ENCODE assay signal across 10 cellular contexts in genomic region chrX:37746268-37746931, GRCh38. TPM values are rescaled to one million over a fixed set of nuclear protein-coding genes. Genes with fewer than 3 reads are reported as not detected.
A peak's percentile ranks its signal among the peaks of the same experiment; 100 is the strongest.
DNase-seq lines count a peak whose midpoint lies in the region; ATAC-seq, FAIRE-seq and TF ChIP-seq lines count a peak whose summit lies in the region.
"Had no signal": no experiment of that assay in that cellular context is flagged by ENCODE, and none has a peak within 500 bp of the region (broad histone marks: within the 10 kb centered on the region; RNA-seq: fewer than 3 reads in every experiment).

No MANE protein-coding gene starts in this region.

- H3K14ac ChIP-seq in mesenchymal stem cell (ENCODE audit: low read length in 2 of 2), result no peak overlapping the region

- H4K8ac ChIP-seq in mesenchymal stem cell (ENCODE audit: low read length), result no peak overlapping the region

- H2AK5ac ChIP-seq in mesenchymal stem cell (ENCODE audit: low read length, severe bottlenecking), result no peak overlapping the region

- no peak overlapping the region for H3K23ac ChIP-seq in mesenchymal stem cell (ENCODE audit: low read length in 2 of 2)

- H3K4me3 ChIP-seq in mesenchymal stem cell (ENCODE audit: insufficient read depth in 1 of 2, low read depth in 1 of 2, low read length in 2 of 2), result no peak overlapping the region
- H3K4me3 ChIP-seq in dorsolateral prefrontal cortex, result no peak overlapping the region
- H3K4me3 ChIP-seq: heart right ventricle had no signal

- no peak overlapping the region for H3K4ac ChIP-seq in mesenchymal stem cell (ENCODE audit: low read depth in 1 of 2, low read length in 2 of 2)

- H3K18ac ChIP-seq in mesenchymal stem cell (ENCODE audit: low read depth in 1 of 2, low read length in 2 of 2), result no peak overlapping the region

- H2BK5ac ChIP-seq in mesenchymal stem cell (ENCODE audit: low read depth, low read length, poor library complexity, severe bottlenecking), result no peak overlapping the region

- intact Hi-C loops in dorsolateral prefrontal cortex (cut with DNase I), result loop anchor here (5.0 to 10.0 kb wide), 3 partner anchors 76 to 428 kb away; no protein-coding TSS in a partner anchor

- no peak overlapping the region for H4K91ac ChIP-seq in mesenchymal stem cell (ENCODE audit: low read length)

- peaks cover 4% of the 10 kb centered on the region for H3K4me1 ChIP-seq in mesenchymal stem cell (ENCODE audit: control insufficient read depth, insufficient read depth, low read depth, low read length)

- DNase-seq in activated CD8-positive, alpha-beta memory T cell treated with anti-CD3 and anti-CD28 coated beads for 24 hours, result peak; percentile 71
- DNase-seq in activated CD8-positive, alpha-beta memory T cell treated with anti-CD3 and anti-CD28 coated beads, Interleukin-2, amount 50 U/mL, for 4 hours, result no peak
- DNase-seq in NOMO-1 treated with DMSO at 0.1 percent for 48 hours (lab: John Stamatoyannopoulos, UW; ENCODE audit: unreplicated experiment) (peak; percentile 98), mesenchymal stem cell (peak; percentile 0), frontal cortex (ENCODE audit: low spot score in 2 of 2) (no peak), COR-L47 (lab: John Stamatoyannopoulos, UW) (no peak), dorsolateral prefrontal cortex (no peak)
- DNase-seq: heart right ventricle had no signal

- ATAC-seq in HG02798 (IDR thresholded peaks at IDR 0.05; ENCODE audit: poor library complexity, unreplicated experiment), result peak; percentile 95

- no peak overlapping the region for H2BK12ac ChIP-seq in mesenchymal stem cell (ENCODE audit: low read length in 2 of 2)

- no peaks in the 10 kb centered on the region for H3K36me3 ChIP-seq in mesenchymal stem cell (ENCODE audit: control insufficient read depth in 1 of 2, insufficient read depth in 2 of 2, low read depth in 1 of 2, low read length in 2 of 2)
- H3K36me3 ChIP-seq: heart right ventricle had no signal

- no peak for FAIRE-seq in frontal cortex (lab: Jason Lieb, UNC)

- no peak overlapping the region for H2BK15ac ChIP-seq in mesenchymal stem cell (ENCODE audit: low read depth, poor library complexity, severe bottlenecking)

- no peak overlapping the region for H3K4me2 ChIP-seq in mesenchymal stem cell (ENCODE audit: low read length, poor library complexity, severe bottlenecking)

- H2BK120ac ChIP-seq in mesenchymal stem cell (ENCODE audit: low read depth, low read length), result no peak overlapping the region

- H3K27me3 ChIP-seq in mesenchymal stem cell (ENCODE audit: control insufficient read depth in 1 of 2, insufficient read depth in 1 of 2, low read length in 2 of 2) (peaks cover 0 to 8% of the 10 kb centered on the region in 2 experiments), dorsolateral prefrontal cortex (peaks cover 0 to 38% (median 0%) of the 10 kb centered on the region in 45 donors)

- H2AFZ ChIP-seq in mesenchymal stem cell (ENCODE audit: low read depth, low read length), result no peak overlapping the region

- no peaks in the 10 kb centered on the region for H3K9me3 ChIP-seq in mesenchymal stem cell (ENCODE audit: control insufficient read depth, low read length)
- H3K9me3 ChIP-seq: heart right ventricle had no signal

- H3K79me1 ChIP-seq in mesenchymal stem cell (replicated peaks; ENCODE audit: low read length, poor library complexity, severe bottlenecking), result no peaks in the 10 kb centered on the region

- no peak for TF ChIP-seq CTCF in dorsolateral prefrontal cortex (IDR thresholded peaks at IDR 0.05 in 54 of 56, conservative IDR thresholded peaks at IDR 0.05 in 2 of 56; ENCODE audit: low read depth in 1 of 56, partially characterized antibody in 56 of 56)

- H3K27ac ChIP-seq in mesenchymal stem cell (ENCODE audit: low read length, poor library complexity, severe bottlenecking), result no peak overlapping the region
- H3K27ac ChIP-seq in dorsolateral prefrontal cortex, result no peak overlapping the region

- 91% methylated on average over 5 of the region's 7 CpGs for WGBS in mesenchymal stem cell

- no peak overlapping the region for H3K9ac ChIP-seq in mesenchymal stem cell (ENCODE audit: low read length)

RNA-seq across cellular contexts. Expression of gene CYBB, which starts 33.5 kb away (rescaled TPM):
- polyA plus RNA-seq in mesenchymal stem cell (2013, experiment 1 of 2), result not detected
- not detected for polyA plus RNA-seq in mesenchymal stem cell (2013, experiment 2 of 2)
- total RNA-seq in frontal cortex (10.6 TPM), dorsolateral prefrontal cortex (10 to 100 TPM in 83 of 120 experiments, 1 to 10 TPM in 37; 2.2 to 55.0 (median 12.7) TPM)
- polyA plus RNA-seq: AG04450 had no signal

Comparison
In these comparisons a context has a peak if more than half of its experiments do, and no peak if none do; other contexts are left out.
1. DNase-seq: peak in activated CD8-positive, alpha-beta memory T cell treated with anti-CD3 and anti-CD28 coated beads for 24 hours (single experiment), NOMO-1 treated with DMSO at 0.1 percent for 48 hours (single experiment) and mesenchymal stem cell (single experiment); none in activated CD8-positive, alpha-beta memory T cell treated with anti-CD3 and anti-CD28 coated beads, Interleukin-2, amount 50 U/mL, for 4 hours (single experiment), frontal cortex (0 of 2), COR-L47 (single experiment) and dorsolateral prefrontal cortex (0 of 10).